In the genomic region with DNA sequence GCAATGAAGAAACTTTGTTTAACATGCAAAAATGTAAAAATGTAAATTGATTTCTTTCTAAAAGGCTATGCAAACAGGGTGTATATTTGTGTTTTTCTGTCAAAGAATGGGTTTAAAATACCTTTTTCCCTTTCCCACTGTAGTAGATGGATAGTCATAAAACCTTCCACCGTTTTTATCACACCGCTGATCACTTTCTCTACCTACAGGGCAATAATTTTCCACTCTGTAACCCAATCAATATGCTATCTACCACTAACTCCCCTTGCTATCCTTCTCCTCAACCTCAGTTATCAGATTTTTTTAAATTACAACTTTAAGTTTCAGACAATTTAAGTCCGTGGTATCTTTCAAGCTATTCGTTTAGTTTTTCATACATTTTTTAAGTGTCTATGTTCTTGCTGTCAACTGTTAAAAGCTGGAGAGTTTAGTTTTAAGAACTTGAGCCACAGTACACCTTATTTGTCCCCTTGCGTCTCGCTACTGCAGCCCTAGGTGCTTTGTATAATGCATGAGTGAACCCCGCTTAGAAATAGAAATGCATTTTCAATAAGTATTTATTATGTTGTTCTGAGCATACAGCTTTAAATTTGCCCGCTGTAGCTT, we compare ENCODE assay signal across 8 cellular contexts.
DNase-seq lines count a peak whose midpoint lies in the region; ATAC-seq, FAIRE-seq and TF ChIP-seq lines count a peak whose summit lies in the region.

No MANE protein-coding gene starts in this region.

- H3K9me3 Mint-ChIP-seq in astrocyte (ENCODE audit: unreplicated experiment) = no peaks in the 10 kb centered on the region

- H3K4me3 Mint-ChIP-seq in astrocyte (ENCODE audit: unreplicated experiment) = peak overlapping the region; percentile 96

- no peak for DNase-seq in left ventricle myocardium inferior
- DNase-seq in Right ventricle myocardium inferior (ENCODE audit: missing footprints) = no peak
- no peak for DNase-seq in astrocyte (ENCODE audit: low read depth)
- no peak for DNase-seq in lung (ENCODE audit: low spot score)
- no peak for DNase-seq in vagina (ENCODE audit: extremely low spot score in 2 of 2)
- DNase-seq in GM13976 (ENCODE audit: low spot score) = no peak
- DNase-seq in stimulated activated CD4-positive, alpha-beta T cell treated with anti-CD3 and anti-CD28 coated beads, Interleukin-1b, Interleukin-23, amount 100 ng/mL, for 48 hours = no peak
- no peak for DNase-seq in activated gamma-delta T cell (lab: John Stamatoyannopoulos, UW)

- H3K27ac ChIP-seq in left ventricle myocardium inferior (replicated peaks) (peak overlapping the region; percentile 100), astrocyte (ENCODE audit: low read depth, low read length) (peak overlapping the region; percentile 99), lung (ENCODE audit: low read depth in 1 of 2, low read length in 1 of 2) (peak overlapping the region; percentile 56 to 98), vagina (peak overlapping the region; percentile 97)

- peaks cover 24% of the 10 kb centered on the region for H3K4me1 ChIP-seq in left ventricle myocardium inferior
- peaks cover 6% of the 10 kb centered on the region for H3K4me1 ChIP-seq in astrocyte (ENCODE audit: insufficient read depth, low read length)
- H3K4me1 ChIP-seq in lung (ENCODE audit: control insufficient read depth in 2 of 2, insufficient read depth in 2 of 2, low read length in 2 of 2) = no peaks in the 10 kb centered on the region
- H3K4me1 ChIP-seq in vagina = peaks cover 10% of the 10 kb centered on the region

- no peaks in the 10 kb centered on the region for H3K36me3 ChIP-seq in left ventricle myocardium inferior
- no peaks in the 10 kb centered on the region for H3K36me3 ChIP-seq in astrocyte (ENCODE audit: insufficient read depth, low read length)
- no peaks in the 10 kb centered on the region for H3K36me3 ChIP-seq in lung (ENCODE audit: control insufficient read depth in 2 of 2, insufficient read depth in 2 of 2, low read length in 2 of 2)
- no peaks in the 10 kb centered on the region for H3K36me3 ChIP-seq in vagina

- H4K20me1 ChIP-seq in astrocyte (ENCODE audit: insufficient read depth, low read length) = no peaks in the 10 kb centered on the region

- TF ChIP-seq CTCF in left ventricle myocardium inferior (IDR thresholded peaks at IDR 0.05; ENCODE audit: borderline replicate concordance) (no peak), astrocyte (IDR thresholded peaks at IDR 0.05; ENCODE audit: insufficient read depth, low read depth, low read length) (no peak), lung (IDR thresholded peaks at IDR 0.05; ENCODE audit: control extremely low read depth, extremely low read depth) (no peak), vagina (IDR thresholded peaks at IDR 0.05) (no peak), GM13976 (IDR thresholded peaks at IDR 0.05; ENCODE audit: borderline replicate concordance, control extremely low read depth, extremely low read depth, insufficient read depth, missing control alignments) (no peak)

- H3K27me3 Mint-ChIP-seq in astrocyte (ENCODE audit: low read depth, unreplicated experiment) = peaks cover 3% of the 10 kb centered on the region

- in situ Hi-C loops in GM13976 (cut with MboI; ENCODE audit: low sequenced_read_pairs, unreplicated experiment) = no loop called here

- peak overlapping the region; percentile 98 for H3K9ac ChIP-seq in astrocyte (ENCODE audit: low read length)

- H3K4me1 Mint-ChIP-seq in astrocyte (ENCODE audit: low read depth, unreplicated experiment) = peaks cover 5% of the 10 kb centered on the region

- peak overlapping the region; percentile 83 for H3K4me2 ChIP-seq in astrocyte (ENCODE audit: low read length)

- peak overlapping the region; percentile 99 for H3K27ac Mint-ChIP-seq in astrocyte (ENCODE audit: unreplicated experiment)

- ATAC-seq in Right ventricle myocardium inferior (no peak), lung (ENCODE audit: insufficient read depth, low FRiP score) (no peak)

- H3K36me3 Mint-ChIP-seq in astrocyte (ENCODE audit: low read depth, unreplicated experiment) = peaks cover 2% of the 10 kb centered on the region

- H2AFZ ChIP-seq in astrocyte (ENCODE audit: low read depth, low read length) = peak overlapping the region; percentile 11

- H3K4me3 ChIP-seq in left ventricle myocardium inferior = peak overlapping the region; percentile 74
- peak overlapping the region; percentile 69 for H3K4me3 ChIP-seq in astrocyte (ENCODE audit: insufficient read depth, low read depth, low read length)
- H3K4me3 ChIP-seq in lung = no peak overlapping the region
- peak overlapping the region; percentile 50 to 70 for H3K4me3 ChIP-seq in vagina

- H3K27me3 ChIP-seq in left ventricle myocardium inferior (ENCODE audit: low read depth) (no peaks in the 10 kb centered on the region), astrocyte (ENCODE audit: insufficient read depth, low read length) (no peaks in the 10 kb centered on the region), lung (ENCODE audit: control insufficient read depth, insufficient read depth) (no peaks in the 10 kb centered on the region), vagina (no peaks in the 10 kb centered on the region)

- no peak for TF ChIP-seq POLR2A in vagina (IDR thresholded peaks at IDR 0.05)

- no peak for FAIRE-seq in astrocyte (lab: Jason Lieb, UNC)

- 11 to 12% methylated on average over 8 of the region's 8 CpGs for WGBS in lung, 2 donors

- H3K9me3 ChIP-seq in left ventricle myocardium inferior (replicated peaks) (no peaks in the 10 kb centered on the region), astrocyte (ENCODE audit: insufficient read depth, low read depth, low read length) (no peaks in the 10 kb centered on the region), lung (ENCODE audit: control insufficient read depth in 2 of 2, insufficient read depth in 1 of 2, low read length in 1 of 2) (no peaks in the 10 kb centered on the region), vagina (no peaks in the 10 kb centered on the region)

- intact Hi-C loops in left ventricle myocardium inferior (cut with micrococcal nuclease) (loop anchor here (2.0 to 5.0 kb wide), 2 partner anchors 91 to 124 kb away; partner anchors contain the start of gene ARID1B), Right ventricle myocardium inferior (cut with DNase I) (loop anchor here (2.0 to 10.0 kb wide), 6 partner anchors 27 to 1371 kb away; partner anchors contain the start of gene TFB1M), vagina (cut with DNase I) (loop anchor here (2.0 kb wide), 1 partner anchor 91 kb away; the partner anchor contains the start of gene ARID1B)

- H3K79me2 ChIP-seq in astrocyte (ENCODE audit: insufficient read depth, low read length) = no peaks in the 10 kb centered on the region
